Comparison of ENCODE assay signal across 8 cellular contexts in genomic region chr6:12014027-12014872, GRCh38. TPM values are rescaled to one million over a fixed set of nuclear protein-coding genes. Genes with fewer than 3 reads are reported as not detected.
A peak's percentile ranks its signal among the peaks of the same experiment; 100 is the strongest.
DNase-seq lines count a peak whose midpoint lies in the region; ATAC-seq and TF ChIP-seq lines count a peak whose summit lies in the region.

No MANE protein-coding gene starts in this region.

- DNase-seq in Calu3: no peak
- DNase-seq in M059J (ENCODE audit: low read depth): peak; percentile 97
- DNase-seq in coronary artery (ENCODE audit: low spot score): no peak
- DNase-seq in substantia nigra (lab: John Stamatoyannopoulos, UW): no peak
- DNase-seq in NCI-H1048 (lab: John Stamatoyannopoulos, UW): no peak
- no peak for DNase-seq in NCI-H1436 treated with DMSO at 0.1 percent for 48 hours (lab: John Stamatoyannopoulos, UW)
- no peak for DNase-seq in left colon

- CTCF ChIA-PET in Calu3 (lab: Charles Lee): interaction anchor here (0.7 kb wide), 1 partner anchor 52 kb away, joined by 3 read pairs; no protein-coding TSS in a partner anchor

- H3K27ac ChIP-seq in coronary artery: peak overlapping the region in 1 of 2 donors; percentile 100
- H3K27ac ChIP-seq in substantia nigra (ENCODE audit: low read depth, low read length, poor library complexity, severe bottlenecking): no peak overlapping the region

- H3K9me3 Mint-ChIP-seq in Calu3 (ENCODE audit: low read depth, unreplicated experiment): no peaks in the 10 kb centered on the region
- H3K9me3 Mint-ChIP-seq in nephron: no peaks in the 10 kb centered on the region

- H3K4me3 Mint-ChIP-seq in Calu3 (ENCODE audit: low read depth, unreplicated experiment) (peak overlapping the region; percentile 93), nephron (peak overlapping the region; percentile 92 to 96 (median 93))

- H3K36me3 Mint-ChIP-seq in Calu3 (ENCODE audit: insufficient read depth, unreplicated experiment) (peaks cover 38% of the 10 kb centered on the region), nephron (ENCODE audit: low read depth) (peaks cover 44% of the 10 kb centered on the region)

- intact Hi-C loops in Calu3 (cut with micrococcal nuclease; ENCODE audit: unreplicated experiment) (loop anchor here (5.0 kb wide), 2 partner anchors 273 to 312 kb away; no protein-coding TSS in a partner anchor), left colon (cut with DNase I, micrococcal nuclease) (loop anchor here in 1 of 2 donors (5.0 kb wide), 1 partner anchor 242 kb away; no protein-coding TSS in a partner anchor)

- H3K27me3 Mint-ChIP-seq in Calu3 (ENCODE audit: unreplicated experiment) (no peaks in the 10 kb centered on the region), nephron (ENCODE audit: low read depth) (no peaks in the 10 kb centered on the region)

- BruUV-seq in Calu3 (replicated peaks; lab: Mats Ljungman, UMichigan): no TSS peak

- H3K4me1 Mint-ChIP-seq in Calu3 (ENCODE audit: low read depth, unreplicated experiment) (no peaks in the 10 kb centered on the region), nephron (peaks cover 33% of the 10 kb centered on the region)

- ATAC-seq in left colon: no peak

- peak overlapping the region; percentile 93 for H3K4me3 ChIP-seq in coronary artery

- H3K27ac Mint-ChIP-seq in Calu3 (ENCODE audit: unreplicated experiment): no peak overlapping the region
- peak overlapping the region; percentile 89 to 98 (median 98) for H3K27ac Mint-ChIP-seq in nephron

- TF ChIP-seq CTCF in Calu3 (IDR thresholded peaks at IDR 0.05; ENCODE audit: unreplicated experiment): no peak
- no peak for TF ChIP-seq CTCF in coronary artery (IDR thresholded peaks at IDR 0.05)
- no peak for TF ChIP-seq CTCF in nephron (IDR thresholded peaks at IDR 0.05; ENCODE audit: unreplicated experiment in 3 of 3)

RNA-seq across cellular contexts. Expression of gene HIVEP1, which starts 2.1 kb away (rescaled TPM):
- total RNA-seq in Calu3 (2022) (16.1 and 16.2 TPM in 2 replicates), left colon (10 to 100 TPM; 27.2 to 33.3 TPM)
- total RNA-seq in M059J (2014; rRNA removed; shearing (Covaris generic)): 16.9 and 20.4 TPM in 2 replicates
